8 cellular contexts compared by ENCODE assay signal in genomic region chr16:85157813-85158701, GRCh38.
A peak's percentile ranks its signal among the peaks of the same experiment; 100 is the strongest.
DNase-seq lines count a peak whose midpoint lies in the region; ATAC-seq and TF ChIP-seq lines count a peak whose summit lies in the region.

No MANE protein-coding gene starts in this region.

- peaks cover 1% of the 10 kb centered on the region for H3K36me3 Mint-ChIP-seq in central memory CD8-positive, alpha-beta T cell (ENCODE audit: insufficient read depth)
- H3K36me3 Mint-ChIP-seq in nephron (ENCODE audit: low read depth): no peaks in the 10 kb centered on the region

- DNase-seq in DMS79 (lab: John Stamatoyannopoulos, UW) (peak; percentile 4), NCI-H524 treated with DMSO at 0.1 percent for 48 hours (lab: John Stamatoyannopoulos, UW) (peak; percentile 93), 8988T (no peak), HUDEP-2 (lab: John Stamatoyannopoulos, UW; ENCODE audit: unreplicated experiment in 76 of 76) (no peak), cortex of kidney (lab: John Stamatoyannopoulos, UW) (no peak)
- no peak for DNase-seq in central memory CD8-positive, alpha-beta T cell (ENCODE audit: low spot score in 2 of 2)

- H3K27me3 Mint-ChIP-seq in central memory CD8-positive, alpha-beta T cell: peaks cover 6% of the 10 kb centered on the region
- H3K27me3 Mint-ChIP-seq in nephron (ENCODE audit: low read depth): no peaks in the 10 kb centered on the region

- TF ChIP-seq CTCF in nephron (IDR thresholded peaks at IDR 0.05; ENCODE audit: unreplicated experiment in 3 of 3): no peak

- H3K4me1 Mint-ChIP-seq in central memory CD8-positive, alpha-beta T cell: peaks cover 19% of the 10 kb centered on the region
- H3K4me1 Mint-ChIP-seq in nephron: peaks cover 75% of the 10 kb centered on the region

- peak overlapping the region; percentile 88 for H3K27ac Mint-ChIP-seq in central memory CD8-positive, alpha-beta T cell (ENCODE audit: low read depth)
- peak overlapping the region; percentile 77 to 82 (median 78) for H3K27ac Mint-ChIP-seq in nephron

- no peaks in the 10 kb centered on the region for H3K9me3 Mint-ChIP-seq in central memory CD8-positive, alpha-beta T cell
- H3K9me3 Mint-ChIP-seq in nephron: no peaks in the 10 kb centered on the region

- peak overlapping the region; percentile 59 for H3K4me3 Mint-ChIP-seq in central memory CD8-positive, alpha-beta T cell
- peak overlapping the region; percentile 14 to 50 (median 38) for H3K4me3 Mint-ChIP-seq in nephron

- peak; percentile 62 for ATAC-seq in central memory CD8-positive, alpha-beta T cell (replicated peaks; ENCODE audit: extremely low read depth, poor library complexity, severe bottlenecking)
- ATAC-seq in GM21576 (IDR thresholded peaks at IDR 0.05; ENCODE audit: unreplicated experiment): no peak

Comparison
In these comparisons a context has a peak if more than half of its experiments do, and no peak if none do; other contexts are left out.
1. DNase-seq: peak in DMS79 (single experiment) and NCI-H524 treated with DMSO at 0.1 percent for 48 hours (single experiment); none in central memory CD8-positive, alpha-beta T cell (0 of 2), 8988T (single experiment), HUDEP-2 (0 of 76) and cortex of kidney (single experiment).